In genomic region chr2:241272722-241273551, GRCh38 we compare ENCODE assay signal across 8 cellular contexts. TPM values are rescaled to one million over a fixed set of nuclear protein-coding genes. Genes with fewer than 3 reads are reported as not detected.
DNase-seq lines count a peak whose midpoint lies in the region; ATAC-seq and TF ChIP-seq lines count a peak whose summit lies in the region.

No MANE protein-coding gene starts in this region.

- TF ChIP-seq EP300 in Ishikawa (IDR thresholded peaks at IDR 0.05; ENCODE audit: borderline replicate concordance), result no peak

- peak overlapping the region; percentile 46 to 95 (median 59) for H3K4me3 ChIP-seq in liver (ENCODE audit: low read depth in 1 of 3, low read length in 3 of 3)

- no peak for TF ChIP-seq CTCF in CD4-positive, alpha-beta T cell (IDR thresholded peaks at IDR 0.05)
- TF ChIP-seq CTCF in liver (IDR thresholded peaks at IDR 0.05; ENCODE audit: low read depth, low read length, missing input control), result no peak

- peak in 8 of 10 experiments; percentile 2 to 53 (median 22) for DNase-seq in CD4-positive, alpha-beta T cell
- DNase-seq in activated CD4-positive, alpha-beta T cell treated with anti-CD3 and anti-CD28 coated beads for 48 hours, result peak; percentile 36
- DNase-seq in dedifferentiated amniotic fluid mesenchymal stem cell (ENCODE audit: extremely low spot score) (peak; percentile 43), NCI-H187 (lab: John Stamatoyannopoulos, UW) (no peak)
- peak; percentile 15 to 26 for DNase-seq in stimulated activated CD4-positive, alpha-beta T cell treated with anti-CD3 and anti-CD28 coated beads, Interleukin-4, amount 100 ng/mL, for 48 hours (ENCODE audit: low read depth in 2 of 2)

- peaks cover 54% of the 10 kb centered on the region for H3K4me1 Mint-ChIP-seq in CD4-positive, alpha-beta T cell (ENCODE audit: low read depth)

- intact Hi-C loops in CD4-positive, alpha-beta T cell (cut with DNase I, micrococcal nuclease), result loop anchor here (2.0 to 5.0 kb wide), 3 partner anchors 28 to 42 kb away; partner anchors contain the start of genes HDLBP (in 1 of the 2) and SEPTIN2 (in 1 of the 2)

- no peaks in the 10 kb centered on the region for H3K9me3 ChIP-seq in CD4-positive, alpha-beta T cell (ENCODE audit: control insufficient read depth, low read length)
- H3K9me3 ChIP-seq in liver (ENCODE audit: control insufficient read depth in 4 of 4, low read length in 3 of 4), result no peaks in the 10 kb centered on the region

- CTCF ChIA-PET in CD4-positive, alpha-beta T cell (lab: Charles Lee), result no interaction called here

- no peak overlapping the region for H3K27ac ChIP-seq in CD4-positive, alpha-beta T cell (ENCODE audit: low read depth, low read length)
- peak overlapping the region; percentile 81 to 86 for H3K27ac ChIP-seq in liver (ENCODE audit: low read depth in 1 of 2, low read length in 2 of 2)

- H3K27ac Mint-ChIP-seq in CD4-positive, alpha-beta T cell, result peak overlapping the region; percentile 29

- ATAC-seq in CD4-positive, alpha-beta T cell (ENCODE audit: poor library complexity), result peak; percentile 50
- peak; percentile 62 for ATAC-seq in GM19463 (IDR thresholded peaks at IDR 0.05; ENCODE audit: unreplicated experiment)

- H3K4me3 Mint-ChIP-seq in CD4-positive, alpha-beta T cell, result peak overlapping the region; percentile 84

- H3K4me1 ChIP-seq in liver (ENCODE audit: control insufficient read depth in 4 of 4, insufficient read depth in 4 of 4, low read length in 3 of 4), result peaks cover 6 to 49% (median 38%) of the 10 kb centered on the region in 4 donors

- no peaks in the 10 kb centered on the region for H3K27me3 Mint-ChIP-seq in CD4-positive, alpha-beta T cell

- TF ChIP-seq RAD21 in Ishikawa (IDR thresholded peaks at IDR 0.05; ENCODE audit: low read depth), result no peak
- TF ChIP-seq RAD21 in liver (IDR thresholded peaks at IDR 0.05), result no peak

- H3K36me3 Mint-ChIP-seq in CD4-positive, alpha-beta T cell (ENCODE audit: low read depth), result peaks cover 33% of the 10 kb centered on the region

- 18% methylated on average over 62 of the region's 62 CpGs for WGBS in liver

- H3K9ac ChIP-seq in liver (ENCODE audit: low read depth in 1 of 2, low read length in 2 of 2), result peak overlapping the region; percentile 56 to 58

- peaks cover 0 to 6% (median 1%) of the 10 kb centered on the region in 4 donors for H3K36me3 ChIP-seq in liver (ENCODE audit: control insufficient read depth in 4 of 4, insufficient read depth in 3 of 4, low read depth in 1 of 4, low read length in 3 of 4)

- H3K27me3 ChIP-seq in CD4-positive, alpha-beta T cell (ENCODE audit: control insufficient read depth, insufficient read depth, low read length), result no peaks in the 10 kb centered on the region
- H3K27me3 ChIP-seq in liver (ENCODE audit: control insufficient read depth in 4 of 4, insufficient read depth in 4 of 4, low read length in 3 of 4), result no peaks in the 10 kb centered on the region

- POLR2A ChIA-PET in CD4-positive, alpha-beta T cell (lab: Charles Lee), result interaction anchor here (2.2 kb wide), 1 partner anchor 42 kb away, joined by 14 read pairs; the partner anchor contains the start of genes HDLBP and SEPTIN2

- H3K9me3 Mint-ChIP-seq in CD4-positive, alpha-beta T cell, result peaks cover 6% of the 10 kb centered on the region

TF ChIP-seq in Ishikawa, 13 proteins besides CTCF, POLR2A, EP300 and RAD21:
- TF ChIP-seq TCF12 (IDR thresholded peaks at IDR 0.05; ENCODE audit: low read depth) (0 out of 2 replicates have a peak, but pooled peaks have one; percentile 8), TAF1 (IDR thresholded peaks at IDR 0.05; ENCODE audit: low read depth) (0 out of 2 replicates have a peak, but pooled peaks have one; percentile 37), ZBTB7A (IDR thresholded peaks at IDR 0.05; ENCODE audit: low read depth) (peak; percentile 16; the same call in 1 of the 2 replicates), CREB1 (IDR thresholded peaks at IDR 0.05; ENCODE audit: low read depth) (no peak)
- TF ChIP-seq, protein P1, sequence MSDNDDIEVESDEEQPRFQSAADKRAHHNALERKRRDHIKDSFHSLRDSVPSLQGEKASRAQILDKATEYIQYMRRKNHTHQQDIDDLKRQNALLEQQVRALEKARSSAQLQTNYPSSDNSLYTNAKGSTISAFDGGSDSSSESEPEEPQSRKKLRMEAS (IDR thresholded peaks at IDR 0.05), result peak; percentile 7; the same call in 1 of the 2 replicates

TF ChIP-seq in liver, 16 proteins besides CTCF, POLR2A, EP300 and RAD21:
- TF ChIP-seq, protein P2, sequence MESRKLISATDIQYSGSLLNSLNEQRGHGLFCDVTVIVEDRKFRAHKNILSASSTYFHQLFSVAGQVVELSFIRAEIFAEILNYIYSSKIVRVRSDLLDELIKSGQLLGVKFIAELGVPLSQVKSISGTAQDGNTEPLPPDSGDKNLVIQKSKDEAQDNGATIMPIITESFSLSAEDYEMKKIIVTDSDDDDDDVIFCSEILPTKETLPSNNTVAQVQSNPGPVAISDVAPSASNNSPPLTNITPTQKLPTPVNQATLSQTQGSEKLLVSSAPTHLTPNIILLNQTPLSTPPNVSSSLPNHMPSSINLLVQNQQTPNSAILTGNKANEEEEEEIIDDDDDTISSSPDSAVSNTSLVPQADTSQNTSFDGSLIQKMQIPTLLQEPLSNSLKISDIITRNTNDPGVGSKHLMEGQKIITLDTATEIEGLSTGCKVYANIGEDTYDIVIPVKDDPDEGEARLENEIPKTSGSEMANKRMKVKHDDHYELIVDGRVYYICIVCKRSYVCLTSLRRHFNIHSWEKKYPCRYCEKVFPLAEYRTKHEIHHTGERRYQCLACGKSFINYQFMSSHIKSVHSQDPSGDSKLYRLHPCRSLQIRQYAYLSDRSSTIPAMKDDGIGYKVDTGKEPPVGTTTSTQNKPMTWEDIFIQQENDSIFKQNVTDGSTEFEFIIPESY (IDR thresholded peaks at IDR 0.05), result no peak

RNA-seq across cellular contexts. Expression of gene HDLBP, which starts 42.5 kb away (rescaled TPM):
- total RNA-seq in CD4-positive, alpha-beta T cell, result 10 to 100 TPM; 82.0 to 97.9 TPM
- 100 to 1,000 TPM; 259 to 580 TPM for total RNA-seq in liver
- polyA plus RNA-seq in liver, result 100 to 1,000 TPM; 219 to 257 TPM

RNA-seq across cellular contexts. Expression of gene SEPTIN2, which starts 42.8 kb away (rescaled TPM):
- total RNA-seq in CD4-positive, alpha-beta T cell, result 100 to 1,000 TPM; 189 to 196 TPM
- 100 to 1,000 TPM; 119 to 147 TPM for total RNA-seq in liver
- 10 to 100 TPM; 63.7 to 75.1 TPM for polyA plus RNA-seq in liver

Comparison
In these comparisons a context has a peak if more than half of its experiments do, and no peak if none do; other contexts are left out.
1. DNase-seq: peak in CD4-positive, alpha-beta T cell (8 of 10), activated CD4-positive, alpha-beta T cell treated with anti-CD3 and anti-CD28 coated beads for 48 hours (single experiment), dedifferentiated amniotic fluid mesenchymal stem cell (single experiment) and stimulated activated CD4-positive, alpha-beta T cell treated with anti-CD3 and anti-CD28 coated beads, Interleukin-4, amount 100 ng/mL, for 48 hours (2 of 2); none in NCI-H187 (0 of 2).